1 cellular context compared by ENCODE assay signal in the genomic region with DNA sequence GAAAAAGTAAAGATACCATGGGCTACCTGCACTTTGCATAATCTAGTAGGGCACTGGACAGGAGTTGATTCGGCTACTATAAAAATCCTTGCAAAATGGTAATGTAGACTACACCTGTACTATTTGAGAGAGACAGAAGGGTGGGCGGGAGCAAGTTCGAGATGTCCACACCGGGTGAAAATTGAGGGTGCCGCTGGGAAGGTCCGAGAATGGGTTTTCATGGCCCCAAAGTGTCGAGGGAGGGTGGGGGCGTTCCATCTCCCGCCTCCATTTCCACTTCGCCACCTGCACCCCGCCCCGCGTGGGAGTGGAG.
TF ChIP-seq lines count a peak whose summit lies in the region.

No MANE protein-coding gene starts in this region.

TF ChIP-seq in HepG2, 621 proteins besides CTCF, POLR2A, EP300 and RAD21 (continued from another document and continues in another):
- TF ChIP-seq, protein P1, sequence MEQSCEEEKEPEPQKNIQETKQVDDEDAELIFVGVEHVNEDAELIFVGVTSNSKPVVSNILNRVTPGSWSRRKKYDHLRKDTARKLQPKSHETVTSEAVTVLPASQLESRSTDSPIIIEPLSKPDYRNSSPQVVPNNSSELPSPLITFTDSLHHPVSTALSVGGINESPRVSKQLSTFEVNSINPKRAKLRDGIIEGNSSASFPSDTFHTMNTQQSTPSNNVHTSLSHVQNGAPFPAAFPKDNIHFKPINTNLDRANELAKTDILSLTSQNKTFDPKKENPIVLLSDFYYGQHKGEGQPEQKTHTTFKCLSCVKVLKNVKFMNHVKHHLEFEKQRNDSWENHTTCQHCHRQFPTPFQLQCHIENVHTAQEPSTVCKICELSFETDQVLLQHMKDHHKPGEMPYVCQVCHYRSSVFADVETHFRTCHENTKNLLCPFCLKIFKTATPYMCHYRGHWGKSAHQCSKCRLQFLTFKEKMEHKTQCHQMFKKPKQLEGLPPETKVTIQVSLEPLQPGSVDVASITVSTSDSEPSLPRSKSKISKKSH (CRISPR knock-in tag; IDR thresholded peaks at IDR 0.05; ENCODE audit: borderline replicate concordance) = no peak
- TF ChIP-seq, protein P2, sequence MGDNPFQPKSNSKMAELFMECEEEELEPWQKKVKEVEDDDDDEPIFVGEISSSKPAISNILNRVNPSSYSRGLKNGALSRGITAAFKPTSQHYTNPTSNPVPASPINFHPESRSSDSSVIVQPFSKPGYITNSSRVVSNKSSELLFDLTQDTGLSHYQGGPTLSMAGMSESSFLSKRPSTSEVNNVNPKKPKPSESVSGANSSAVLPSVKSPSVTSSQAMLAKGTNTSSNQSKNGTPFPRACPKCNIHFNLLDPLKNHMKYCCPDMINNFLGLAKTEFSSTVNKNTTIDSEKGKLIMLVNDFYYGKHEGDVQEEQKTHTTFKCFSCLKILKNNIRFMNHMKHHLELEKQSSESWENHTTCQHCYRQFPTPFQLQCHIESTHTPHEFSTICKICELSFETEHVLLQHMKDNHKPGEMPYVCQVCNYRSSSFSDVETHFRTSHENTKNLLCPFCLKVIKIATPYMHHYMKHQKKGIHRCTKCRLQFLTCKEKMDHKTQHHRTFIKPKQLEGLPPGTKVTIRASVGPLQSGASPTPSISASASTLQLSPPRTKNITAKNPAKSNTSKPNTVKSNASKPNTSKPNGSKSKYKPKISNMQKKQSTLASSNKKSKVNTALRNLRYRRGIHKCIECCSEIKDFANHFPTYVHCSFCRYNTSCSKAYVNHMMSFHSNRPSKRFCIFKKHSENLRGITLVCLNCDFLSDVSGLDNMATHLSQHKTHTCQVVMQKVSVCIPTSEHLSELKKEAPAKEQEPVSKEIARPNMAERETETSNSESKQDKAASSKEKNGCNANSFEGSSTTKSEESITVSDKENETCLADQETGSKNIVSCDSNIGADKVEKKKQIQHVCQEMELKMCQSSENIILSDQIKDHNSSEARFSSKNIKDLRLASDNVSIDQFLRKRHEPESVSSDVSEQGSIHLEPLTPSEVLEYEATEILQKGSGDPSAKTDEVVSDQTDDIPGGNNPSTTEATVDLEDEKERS (CRISPR knock-in tag; IDR thresholded peaks at IDR 0.05) = no peak
- TF ChIP-seq RFX1 (IDR thresholded peaks at IDR 0.05) = no peak
- TF ChIP-seq BCL6 (CRISPR knock-in tag; IDR thresholded peaks at IDR 0.05) = no peak
- no peak for TF ChIP-seq BRCA1 (CRISPR knock-in tag; IDR thresholded peaks at IDR 0.05)
- TF ChIP-seq PHF20 (CRISPR knock-in tag; IDR thresholded peaks at IDR 0.05) = no peak
- TF ChIP-seq, protein P3, sequence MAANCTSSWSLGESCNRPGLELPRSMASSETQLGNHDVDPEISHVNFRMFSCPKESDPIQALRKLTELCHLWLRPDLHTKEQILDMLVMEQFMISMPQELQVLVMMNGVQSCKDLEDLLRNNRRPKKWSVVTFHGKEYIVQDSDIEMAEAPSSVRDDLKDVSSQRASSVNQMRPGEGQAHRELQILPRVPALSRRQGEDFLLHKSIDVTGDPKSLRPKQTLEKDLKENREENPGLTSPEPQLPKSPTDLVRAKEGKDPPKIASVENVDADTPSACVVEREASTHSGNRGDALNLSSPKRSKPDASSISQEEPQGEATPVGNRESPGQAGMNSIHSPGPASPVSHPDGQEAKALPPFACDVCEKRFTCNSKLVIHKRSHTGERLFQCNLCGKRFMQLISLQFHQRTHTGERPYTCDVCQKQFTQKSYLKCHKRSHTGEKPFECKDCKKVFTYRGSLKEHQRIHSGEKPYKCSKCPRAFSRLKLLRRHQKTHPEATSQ (CRISPR knock-in tag; IDR thresholded peaks at IDR 0.05; ENCODE audit: borderline replicate concordance) = 0 out of 2 replicates have a peak, but pooled peaks have one; percentile 23
- TF ChIP-seq KDM6A (CRISPR knock-in tag; IDR thresholded peaks at IDR 0.05; ENCODE audit: low read depth) = 0 out of 2 replicates have a peak, but pooled peaks have one; percentile 34
- 0 out of 2 replicates have a peak, but pooled peaks have one; percentile 20 for TF ChIP-seq RCOR2 (CRISPR knock-in tag; IDR thresholded peaks at IDR 0.05)
- TF ChIP-seq ZC3H13 (CRISPR knock-in tag; IDR thresholded peaks at IDR 0.05) = no peak
- no peak for TF ChIP-seq IKZF1 (IDR thresholded peaks at IDR 0.05)
- no peak; the same call in 1 of the 2 replicates for TF ChIP-seq HDAC1 (CRISPR knock-in tag; IDR thresholded peaks at IDR 0.05)
- no peak for TF ChIP-seq CENPX (CRISPR knock-in tag; IDR thresholded peaks at IDR 0.05)
- TF ChIP-seq, protein P4, sequence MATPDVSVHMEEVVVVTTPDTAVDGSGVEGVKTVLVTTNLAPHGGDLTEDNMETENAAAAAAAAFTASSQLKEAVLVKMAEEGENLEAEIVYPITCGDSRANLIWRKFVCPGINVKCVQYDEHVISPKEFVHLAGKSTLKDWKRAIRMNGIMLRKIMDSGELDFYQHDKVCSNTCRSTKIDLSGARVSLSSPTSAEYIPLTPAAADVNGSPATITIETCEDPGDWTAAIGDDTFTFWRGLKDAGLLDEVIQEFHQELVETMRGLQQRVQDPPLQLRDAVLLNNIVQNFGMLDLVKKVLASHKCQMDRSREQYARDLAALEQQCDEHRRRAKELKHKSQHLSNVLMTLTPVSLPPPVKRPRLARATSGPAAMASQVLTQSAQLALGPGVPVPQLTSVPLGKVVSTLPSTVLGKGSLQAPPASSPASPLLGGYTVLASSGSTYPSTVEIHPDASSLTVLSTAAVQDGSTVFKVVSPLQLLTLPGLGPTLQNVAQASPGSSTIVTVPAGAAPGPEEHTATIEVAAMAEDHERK (CRISPR knock-in tag; IDR thresholded peaks at IDR 0.05; ENCODE audit: low read depth) = no peak
- no peak for TF ChIP-seq TEAD3 (CRISPR knock-in tag; optimal IDR thresholded peaks at IDR 0.05; ENCODE audit: borderline replicate concordance)
- TF ChIP-seq ZNF605 (CRISPR knock-in tag; IDR thresholded peaks at IDR 0.05) = no peak; the same call in 1 of the 2 replicates
- TF ChIP-seq ZNF879 (CRISPR knock-in tag; IDR thresholded peaks at IDR 0.05) = 0 out of 2 replicates have a peak, but pooled peaks have one; percentile 21
- TF ChIP-seq, protein P5, sequence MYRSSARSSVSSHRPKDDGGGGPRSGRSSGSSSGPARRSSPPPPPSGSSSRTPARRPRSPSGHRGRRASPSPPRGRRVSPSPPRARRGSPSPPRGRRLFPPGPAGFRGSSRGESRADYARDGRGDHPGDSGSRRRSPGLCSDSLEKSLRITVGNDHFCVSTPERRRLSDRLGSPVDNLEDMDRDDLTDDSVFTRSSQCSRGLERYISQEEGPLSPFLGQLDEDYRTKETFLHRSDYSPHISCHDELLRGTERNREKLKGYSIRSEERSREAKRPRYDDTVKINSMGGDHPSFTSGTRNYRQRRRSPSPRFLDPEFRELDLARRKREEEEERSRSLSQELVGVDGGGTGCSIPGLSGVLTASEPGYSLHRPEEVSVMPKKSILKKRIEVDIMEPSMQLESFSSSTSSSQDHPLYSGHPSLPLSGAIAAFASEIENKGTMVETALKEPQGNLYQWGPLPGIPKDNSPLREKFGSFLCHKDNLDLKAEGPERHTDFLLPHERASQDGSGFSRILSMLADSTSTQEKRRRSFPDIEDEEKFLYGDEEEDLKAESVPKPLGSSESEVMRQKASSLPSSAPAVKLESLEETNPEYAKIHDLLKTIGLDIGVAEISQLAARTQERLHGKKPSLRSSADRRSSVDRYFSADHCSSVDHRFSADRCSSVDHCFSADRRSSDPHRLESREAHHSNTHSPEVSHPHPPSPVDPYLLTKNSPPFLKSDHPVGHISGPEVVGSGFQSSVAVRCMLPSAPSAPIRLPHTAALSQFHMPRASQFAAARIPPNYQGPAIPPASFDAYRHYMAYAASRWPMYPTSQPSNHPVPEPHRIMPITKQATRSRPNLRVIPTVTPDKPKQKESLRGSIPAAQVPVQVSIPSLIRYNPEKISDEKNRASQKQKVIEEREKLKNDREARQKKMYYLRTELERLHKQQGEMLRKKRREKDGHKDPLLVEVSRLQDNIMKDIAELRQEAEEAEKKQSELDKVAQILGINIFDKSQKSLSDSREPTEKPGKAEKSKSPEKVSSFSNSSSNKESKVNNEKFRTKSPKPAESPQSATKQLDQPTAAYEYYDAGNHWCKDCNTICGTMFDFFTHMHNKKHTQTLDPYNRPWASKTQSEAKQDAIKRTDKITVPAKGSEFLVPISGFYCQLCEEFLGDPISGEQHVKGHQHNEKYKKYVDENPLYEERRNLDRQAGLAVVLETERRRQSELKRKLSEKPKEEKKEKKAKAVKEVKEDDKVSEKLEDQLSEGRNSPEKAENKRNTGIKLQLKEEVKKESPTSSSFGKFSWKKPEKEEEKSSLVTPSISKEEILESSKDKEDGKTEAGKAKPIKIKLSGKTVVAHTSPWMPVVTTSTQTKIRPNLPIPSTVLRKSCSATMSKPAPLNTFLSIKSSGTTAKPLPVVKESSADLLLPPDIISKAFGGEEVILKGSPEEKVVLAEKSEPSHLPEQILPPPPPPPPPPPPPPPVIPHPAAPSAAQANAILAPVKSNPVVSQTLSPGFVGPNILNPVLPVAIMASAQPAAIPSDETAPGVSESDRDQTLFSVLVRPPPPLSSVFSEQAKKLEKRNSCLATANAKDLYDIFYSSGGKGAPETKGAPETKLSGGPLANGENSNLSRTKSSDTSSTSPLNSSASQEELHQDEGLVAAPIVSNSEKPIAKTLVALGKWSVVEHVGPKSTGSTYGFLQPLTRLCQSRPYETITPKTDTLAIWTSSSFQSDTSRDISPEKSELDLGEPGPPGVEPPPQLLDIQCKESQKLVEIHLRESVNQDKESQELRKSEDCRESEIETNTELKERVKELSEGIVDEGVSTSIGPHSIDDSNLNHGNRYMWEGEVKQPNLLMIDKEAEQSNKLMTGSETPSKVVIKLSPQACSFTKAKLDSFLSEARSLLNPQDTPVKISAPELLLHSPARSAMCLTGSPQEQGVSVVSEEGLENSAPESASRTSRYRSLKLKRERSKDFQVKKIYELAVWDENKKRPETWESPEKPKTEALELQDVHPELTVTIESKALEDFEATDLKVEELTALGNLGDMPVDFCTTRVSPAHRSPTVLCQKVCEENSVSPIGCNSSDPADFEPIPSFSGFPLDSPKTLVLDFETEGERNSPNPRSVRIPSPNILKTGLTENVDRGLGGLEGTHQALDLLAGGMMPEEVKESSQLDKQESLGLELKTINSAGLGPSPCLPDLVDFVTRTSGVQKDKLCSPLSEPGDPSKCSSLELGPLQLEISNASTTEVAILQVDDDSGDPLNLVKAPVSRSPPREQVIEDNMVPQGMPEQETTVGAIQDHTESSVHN (CRISPR knock-in tag; IDR thresholded peaks at IDR 0.05) = no peak
- TF ChIP-seq ZNF124 (CRISPR knock-in tag; IDR thresholded peaks at IDR 0.05) = no peak
- no peak for TF ChIP-seq ZGPAT (CRISPR knock-in tag; IDR thresholded peaks at IDR 0.05)
- TF ChIP-seq SP140L (CRISPR knock-in tag; IDR thresholded peaks at IDR 0.05; ENCODE audit: borderline replicate concordance) = no peak; the same call in 1 of the 2 replicates
- 0 out of 2 replicates have a peak, but pooled peaks have one; percentile 64 for TF ChIP-seq ZNF547 (CRISPR knock-in tag; IDR thresholded peaks at IDR 0.05)
- TF ChIP-seq ATF5 (CRISPR knock-in tag; IDR thresholded peaks at IDR 0.05; ENCODE audit: low read depth) = no peak
- no peak for TF ChIP-seq ATF7 (IDR thresholded peaks at IDR 0.05)
- TF ChIP-seq ATF7 (CRISPR knock-in tag; IDR thresholded peaks at IDR 0.05) = no peak
- no peak for TF ChIP-seq SOX13 (IDR thresholded peaks at IDR 0.05)
- no peak for TF ChIP-seq SOX13 (CRISPR knock-in tag; conservative IDR thresholded peaks at IDR 0.05 in 1 of 2, IDR thresholded peaks at IDR 0.05 in 1 of 2)
- no peak for TF ChIP-seq PHB2 (IDR thresholded peaks at IDR 0.05; ENCODE audit: partially characterized antibody)
- no peak for TF ChIP-seq ZSCAN25 (CRISPR knock-in tag; IDR thresholded peaks at IDR 0.05)
- TF ChIP-seq AGO2 (optimal IDR thresholded peaks at IDR 0.05; ENCODE audit: low read depth, low read length) = no peak
- no peak for TF ChIP-seq NAIF1 (CRISPR knock-in tag; IDR thresholded peaks at IDR 0.05; ENCODE audit: borderline replicate concordance)
- TF ChIP-seq ZNF839 (CRISPR knock-in tag; IDR thresholded peaks at IDR 0.05; ENCODE audit: borderline replicate concordance) = no peak
- TF ChIP-seq JUNB (CRISPR knock-in tag; IDR thresholded peaks at IDR 0.05; ENCODE audit: borderline replicate concordance) = no peak
- TF ChIP-seq PLSCR1 (CRISPR knock-in tag; IDR thresholded peaks at IDR 0.05; ENCODE audit: borderline replicate concordance) = no peak
- 0 out of 2 replicates have a peak, but pooled peaks have one; percentile 35 for TF ChIP-seq FOXO4 (CRISPR knock-in tag; conservative IDR thresholded peaks at IDR 0.05)
- TF ChIP-seq SRF (IDR thresholded peaks at IDR 0.05; ENCODE audit: low read depth, low read length) = no peak
- no peak for TF ChIP-seq MAFG (CRISPR knock-in tag; IDR thresholded peaks at IDR 0.05)
- peak; percentile 24; the same call in 1 of the 2 replicates for TF ChIP-seq NCOA1 (CRISPR knock-in tag; IDR thresholded peaks at IDR 0.05)
- TF ChIP-seq NFIB (CRISPR knock-in tag; IDR thresholded peaks at IDR 0.05; ENCODE audit: borderline replicate concordance) = no peak
- no peak for TF ChIP-seq SKI (IDR thresholded peaks at IDR 0.05; ENCODE audit: partially characterized antibody)
